14 cellular contexts compared by ENCODE assay signal in genomic region chr7:106523482-106523881, GRCh38.
DNase-seq lines count a peak whose midpoint lies in the region; TF ChIP-seq lines count a peak whose summit lies in the region.
"Had no signal": no experiment of that assay in that cellular context is flagged by ENCODE, and none has a peak within 500 bp of the region (broad histone marks: within the 10 kb centered on the region; RNA-seq: fewer than 3 reads in every experiment).

No MANE protein-coding gene starts in this region.

- intact Hi-C loops in activated T-helper 2 cell treated with anti-CD3 and anti-CD28 coated beads, Interferon-gamma antibody, Interleukin-2, Interleukin-4, amounts not matched to agents 10 μg/mL and 5 μg/mL and 100 μg/mL, durations not matched to agents 14 hours and 24 hours and 36 hours (cut with micrococcal nuclease) = no loop called here
- intact Hi-C loops in activated CD4-positive, alpha-beta memory T cell treated with anti-CD3 and anti-CD28 coated beads for 36 hours (cut with micrococcal nuclease) = no loop called here

- H3K4me3 ChIP-seq in choroid plexus epithelial cell (ENCODE audit: low read depth, low read length) = no peak overlapping the region
- H3K4me3 ChIP-seq: HAP-1 had no signal

- peaks cover 5% of the 10 kb centered on the region for H3K36me3 Mint-ChIP-seq in activated T-helper 2 cell treated with anti-CD3 and anti-CD28 coated beads, Interferon-gamma antibody, Interleukin-2, Interleukin-4, amounts not matched to agents 10 μg/mL and 5 μg/mL and 100 μg/mL, durations not matched to agents 14 hours and 24 hours and 36 hours (ENCODE audit: low read depth)
- H3K36me3 Mint-ChIP-seq in osteocyte (ENCODE audit: unreplicated experiment) = peaks cover 2% of the 10 kb centered on the region
- peaks cover 1% of the 10 kb centered on the region for H3K36me3 Mint-ChIP-seq in activated CD4-positive, alpha-beta memory T cell treated with anti-CD3 and anti-CD28 coated beads for 36 hours
- H3K36me3 Mint-ChIP-seq: CD14-positive monocyte; CD8-positive, alpha-beta T cell had no signal

- H3K4me1 Mint-ChIP-seq in activated T-helper 2 cell treated with anti-CD3 and anti-CD28 coated beads, Interferon-gamma antibody, Interleukin-2, Interleukin-4, amounts not matched to agents 10 μg/mL and 5 μg/mL and 100 μg/mL, durations not matched to agents 14 hours and 24 hours and 36 hours (ENCODE audit: low read depth) = peaks cover 18% of the 10 kb centered on the region
- H3K4me1 Mint-ChIP-seq in osteocyte (ENCODE audit: unreplicated experiment) = peaks cover 35% of the 10 kb centered on the region
- H3K4me1 Mint-ChIP-seq in activated CD4-positive, alpha-beta memory T cell treated with anti-CD3 and anti-CD28 coated beads for 36 hours (ENCODE audit: low read depth) = peaks cover 17% of the 10 kb centered on the region

- POLR2A ChIA-PET in activated CD4-positive, alpha-beta memory T cell treated with anti-CD3 and anti-CD28 coated beads for 36 hours (lab: Charles Lee) = no interaction called here

- no peak overlapping the region for H3K4me3 Mint-ChIP-seq in activated T-helper 2 cell treated with anti-CD3 and anti-CD28 coated beads, Interferon-gamma antibody, Interleukin-2, Interleukin-4, amounts not matched to agents 10 μg/mL and 5 μg/mL and 100 μg/mL, durations not matched to agents 14 hours and 24 hours and 36 hours (ENCODE audit: low read depth)
- H3K4me3 Mint-ChIP-seq in osteocyte (ENCODE audit: unreplicated experiment) = no peak overlapping the region
- H3K4me3 Mint-ChIP-seq in activated CD4-positive, alpha-beta memory T cell treated with anti-CD3 and anti-CD28 coated beads for 36 hours = no peak overlapping the region
- H3K4me3 Mint-ChIP-seq: CD14-positive monocyte; CD8-positive, alpha-beta T cell; HFFc6 had no signal

- DNase-seq in activated T-helper 2 cell treated with anti-CD3 and anti-CD28 coated beads, Interferon-gamma antibody, Interleukin-2, Interleukin-4, amounts not matched to agents 10 μg/mL and 5 μg/mL and 100 μg/mL, durations not matched to agents 14 hours and 24 hours and 36 hours (ENCODE audit: low spot score) = no peak
- DNase-seq in choroid plexus epithelial cell (ENCODE audit: low read depth) = peak; percentile 6
- no peak for DNase-seq in osteocyte (ENCODE audit: extremely low spot score, unreplicated experiment)
- no peak for DNase-seq in activated CD4-positive, alpha-beta memory T cell treated with anti-CD3 and anti-CD28 coated beads for 36 hours
- DNase-seq in activated CD4-positive, alpha-beta T cell treated with anti-CD3 and anti-CD28 coated beads for 4 hours = no peak
- DNase-seq in HK-2 (ENCODE audit: unreplicated experiment) = no peak
- DNase-seq: CD8-positive, alpha-beta T cell; COR-L47; DMS153; DMS79 treated with DMSO at 0.1 percent for 48 hours; EL; HFFc6 had no signal

- peaks cover 11% of the 10 kb centered on the region for H3K27me3 Mint-ChIP-seq in activated T-helper 2 cell treated with anti-CD3 and anti-CD28 coated beads, Interferon-gamma antibody, Interleukin-2, Interleukin-4, amounts not matched to agents 10 μg/mL and 5 μg/mL and 100 μg/mL, durations not matched to agents 14 hours and 24 hours and 36 hours (ENCODE audit: low read depth)
- H3K27me3 Mint-ChIP-seq in osteocyte (ENCODE audit: unreplicated experiment) = peaks cover 16% of the 10 kb centered on the region
- peaks cover 11% of the 10 kb centered on the region for H3K27me3 Mint-ChIP-seq in activated CD4-positive, alpha-beta memory T cell treated with anti-CD3 and anti-CD28 coated beads for 36 hours

- peaks cover 4% of the 10 kb centered on the region for H3K9me3 Mint-ChIP-seq in activated T-helper 2 cell treated with anti-CD3 and anti-CD28 coated beads, Interferon-gamma antibody, Interleukin-2, Interleukin-4, amounts not matched to agents 10 μg/mL and 5 μg/mL and 100 μg/mL, durations not matched to agents 14 hours and 24 hours and 36 hours
- peaks cover 8% of the 10 kb centered on the region for H3K9me3 Mint-ChIP-seq in osteocyte (ENCODE audit: unreplicated experiment)
- H3K9me3 Mint-ChIP-seq in activated CD4-positive, alpha-beta memory T cell treated with anti-CD3 and anti-CD28 coated beads for 36 hours = no peaks in the 10 kb centered on the region
- H3K9me3 Mint-ChIP-seq: CD8-positive, alpha-beta T cell; HFFc6 had no signal

- no peak for TF ChIP-seq CTCF in choroid plexus epithelial cell (conservative IDR thresholded peaks at IDR 0.05; ENCODE audit: low read depth, low read length)
- TF ChIP-seq CTCF in osteocyte (IDR thresholded peaks at IDR 0.05) = no peak

- H3K27ac Mint-ChIP-seq in activated T-helper 2 cell treated with anti-CD3 and anti-CD28 coated beads, Interferon-gamma antibody, Interleukin-2, Interleukin-4, amounts not matched to agents 10 μg/mL and 5 μg/mL and 100 μg/mL, durations not matched to agents 14 hours and 24 hours and 36 hours = peak overlapping the region; percentile 41
- H3K27ac Mint-ChIP-seq in osteocyte (ENCODE audit: unreplicated experiment) = peak overlapping the region; percentile 96
- no peak overlapping the region for H3K27ac Mint-ChIP-seq in activated CD4-positive, alpha-beta memory T cell treated with anti-CD3 and anti-CD28 coated beads for 36 hours
- H3K27ac Mint-ChIP-seq: CD14-positive monocyte; CD8-positive, alpha-beta T cell; HFFc6 had no signal

- CTCF ChIA-PET in activated CD4-positive, alpha-beta memory T cell treated with anti-CD3 and anti-CD28 coated beads for 36 hours (lab: Charles Lee) = no interaction called here
